29 cellular contexts compared by ENCODE assay signal in genomic region chr9:101435601-101436079, GRCh38. TPM values are rescaled to one million over a fixed set of nuclear protein-coding genes. Genes with fewer than 3 reads are reported as not detected.
"Had no signal": no experiment of that assay in that cellular context is flagged by ENCODE, and none has a peak within 500 bp of the region (broad histone marks: within the 10 kb centered on the region; RNA-seq: fewer than 3 reads in every experiment).

TSS of gene ALDOB (minus strand) at chr9:101435774. CDS start at chr9:101430887, 4,887 bp downstream.

- H3K9me3 ChIP-seq: gastrocnemius medialis, neutrophil, sigmoid colon, spleen, thoracic aorta, tibial nerve, vagina had no signal

- H2AFZ ChIP-seq: parathyroid adenoma had no signal

- H3K36me3 Mint-ChIP-seq: memory B cell; naive thymus-derived CD4-positive, alpha-beta T cell; stimulated activated naive B cell treated with anti-CD40 and anti-IgM and Interleukin-4, amounts not matched to agents 10 μg/mL and 1 μg/mL and 100 μg/mL, for 72 hours had no signal

- H3K27me3 ChIP-seq: dorsolateral prefrontal cortex, gastrocnemius medialis, neutrophil, sigmoid colon, tibial nerve, vagina had no signal

- H3K27me3 Mint-ChIP-seq: progenitor cell of endocrine pancreas had no signal

- DNase-seq: central memory CD4-positive, alpha-beta T cell; dorsolateral prefrontal cortex; effector CD8-positive, alpha-beta T cell; endodermal cell; foreskin fibroblast; gastrocnemius medialis; head of caudate nucleus; kidney glomerular epithelial cell; left colon; left ventricle myocardium superior; naive thymus-derived CD4-positive, alpha-beta T cell; sigmoid colon; spleen; stimulated activated naive B cell treated with anti-CD40 and anti-IgM and Interleukin-4, amounts not matched to agents 10 μg/mL and 1 μg/mL and 100 μg/mL, for 72 hours had no signal

- H3K4me3 Mint-ChIP-seq: endodermal cell; memory B cell; naive thymus-derived CD4-positive, alpha-beta T cell; stimulated activated naive B cell treated with anti-CD40 and anti-IgM and Interleukin-4, amounts not matched to agents 10 μg/mL and 1 μg/mL and 100 μg/mL, for 72 hours; stimulated activated naive CD8-positive, alpha-beta T cell treated with anti-CD3 and anti-CD28 coated beads, Interleukin-15, Interleukin-2, amounts not matched to agents 100 ng/mL and 50 ng/mL, for 24 hours had no signal

- H3K36me3 ChIP-seq: gastrocnemius medialis, neutrophil, sigmoid colon, spleen, thoracic aorta, tibial nerve, vagina had no signal

- H3K4me1 Mint-ChIP-seq: endodermal cell; naive thymus-derived CD4-positive, alpha-beta T cell had no signal

- H3K79me2 ChIP-seq: parathyroid adenoma had no signal

- H3K27ac ChIP-seq: dorsolateral prefrontal cortex, epithelial cell of prostate, gastrocnemius medialis, neutrophil, parathyroid adenoma, sigmoid colon, spleen, thoracic aorta, vagina had no signal

- H3K27ac Mint-ChIP-seq: endodermal cell; memory B cell; naive thymus-derived CD4-positive, alpha-beta T cell; progenitor cell of endocrine pancreas; stimulated activated naive B cell treated with anti-CD40 and anti-IgM and Interleukin-4, amounts not matched to agents 10 μg/mL and 1 μg/mL and 100 μg/mL, for 72 hours; stimulated activated naive CD8-positive, alpha-beta T cell treated with anti-CD3 and anti-CD28 coated beads, Interleukin-15, Interleukin-2, amounts not matched to agents 100 ng/mL and 50 ng/mL, for 24 hours had no signal

- H3K4me1 ChIP-seq: gastrocnemius medialis, parathyroid adenoma, spleen, tibial nerve, vagina had no signal

- ATAC-seq: esophagus mucosa; gastrocnemius medialis; left ventricle myocardium superior; naive thymus-derived CD4-positive, alpha-beta T cell; stimulated activated naive B cell treated with anti-CD40 and anti-IgM and Interleukin-4, amounts not matched to agents 10 μg/mL and 1 μg/mL and 100 μg/mL, for 72 hours had no signal

- H3K9me3 Mint-ChIP-seq: endodermal cell; memory B cell; naive thymus-derived CD4-positive, alpha-beta T cell; stimulated activated naive B cell treated with anti-CD40 and anti-IgM and Interleukin-4, amounts not matched to agents 10 μg/mL and 1 μg/mL and 100 μg/mL, for 72 hours; stimulated activated naive CD8-positive, alpha-beta T cell treated with anti-CD3 and anti-CD28 coated beads, Interleukin-15, Interleukin-2, amounts not matched to agents 100 ng/mL and 50 ng/mL, for 24 hours had no signal

- H3K4me3 ChIP-seq: dorsolateral prefrontal cortex, gastrocnemius medialis, lung, sigmoid colon, spleen, thoracic aorta, tibial nerve, vagina had no signal

- H3K9ac ChIP-seq: parathyroid adenoma had no signal

RNA-seq across cellular contexts. Expression of gene ALDOB, which starts in this region (rescaled TPM):
- total RNA-seq: glomerular endothelial cell; mononuclear cell; naive thymus-derived CD4-positive, alpha-beta T cell; progenitor cell of endocrine pancreas; skeletal muscle tissue; thoracic aorta; tibial nerve; vagina had no signal
- polyA plus RNA-seq: naive thymus-derived CD4-positive, alpha-beta T cell; neural cell had no signal
